Comparison of ENCODE assay signal across 1 cellular context in the genomic region with DNA sequence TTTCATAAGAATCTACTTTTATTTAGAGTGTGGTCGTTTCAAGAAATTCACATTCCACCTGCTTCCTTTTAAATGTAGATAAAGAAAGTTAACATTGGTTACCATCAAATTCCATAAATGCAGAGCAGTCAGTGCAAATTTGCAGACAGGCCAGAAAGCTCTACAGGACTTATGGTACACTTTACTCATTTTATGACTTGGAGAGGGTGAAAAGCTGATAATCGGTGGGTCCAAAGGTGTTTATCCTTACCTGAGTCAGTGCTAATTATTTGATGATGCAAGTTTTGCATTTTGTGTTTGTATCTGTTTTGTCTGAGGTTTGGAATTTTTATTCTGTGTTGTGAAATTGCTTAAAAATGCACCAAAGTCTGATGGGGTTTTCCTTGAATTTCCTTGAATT.
TF ChIP-seq lines count a peak whose summit lies in the region.

No MANE protein-coding gene starts in this region.

TF ChIP-seq in GM23338, 12 proteins besides CTCF, POLR2A, EP300 and RAD21 (continued from another document):
- TF ChIP-seq ETS1 (IDR thresholded peaks at IDR 0.05) = no peak
- no peak for TF ChIP-seq EZH2phosphoT487 (IDR thresholded peaks at IDR 0.05; ENCODE audit: unreplicated experiment)
- no peak for TF ChIP-seq ZNF331 (CRISPR knock-in tag; IDR thresholded peaks at IDR 0.05; ENCODE audit: low read depth)
- TF ChIP-seq ZNF462 (CRISPR knock-in tag; IDR thresholded peaks at IDR 0.05) = no peak
- TF ChIP-seq EZH2 (IDR thresholded peaks at IDR 0.05; ENCODE audit: low read depth, unreplicated experiment) = no peak
